In the genomic region with DNA sequence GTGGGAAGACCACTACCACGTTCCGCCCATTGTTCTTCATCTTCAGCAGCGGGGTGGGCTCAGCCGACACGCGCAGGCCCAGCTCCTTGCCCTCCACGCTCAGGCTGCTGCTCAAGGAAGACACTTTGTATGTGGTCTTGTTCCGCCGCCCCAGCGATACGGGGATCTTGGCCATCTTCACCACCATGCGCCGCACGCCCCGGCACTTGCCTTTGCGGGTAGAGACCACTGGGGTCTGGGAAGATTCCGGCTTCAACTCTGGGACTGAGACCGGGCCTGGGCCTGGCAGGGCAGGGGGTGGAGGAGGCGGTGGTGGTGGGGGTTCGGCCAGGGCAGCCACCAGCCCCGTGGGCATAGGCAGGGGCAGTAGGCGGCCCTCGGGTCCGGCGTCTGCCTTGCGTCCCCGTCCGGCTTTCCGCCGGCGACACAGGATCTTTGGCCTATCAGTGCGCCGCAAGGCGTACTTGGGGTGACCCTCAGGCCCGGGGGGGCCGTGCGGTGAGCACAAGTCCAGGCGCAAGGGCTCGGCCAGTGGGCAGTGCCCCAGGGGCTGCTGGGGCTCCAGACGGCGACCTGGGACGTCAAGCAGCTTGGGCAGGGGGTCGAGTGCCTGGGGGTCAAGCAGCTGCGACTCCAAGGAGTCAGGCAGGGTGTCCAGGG, we compare ENCODE assay signal across 24 cellular contexts.
"Had no signal": no experiment of that assay in that cellular context is flagged by ENCODE, and none has a peak within 500 bp of the region (broad histone marks: within the 10 kb centered on the region; RNA-seq: fewer than 3 reads in every experiment).

No MANE protein-coding gene starts in this region.

- H3K27me3 ChIP-seq: neutrophil, sigmoid colon, suprapubic skin, transverse colon had no signal

- H3K9me3 ChIP-seq: neutrophil, sigmoid colon, suprapubic skin, transverse colon had no signal

- ATAC-seq: left cardiac atrium; stimulated activated memory B cell treated with anti-CD40 and anti-IgM and Interleukin-4, amounts not matched to agents 10 μg/mL and 1 μg/mL and 100 μg/mL, for 72 hours had no signal

- H3K36me3 ChIP-seq: neutrophil had no signal

- H3K27ac ChIP-seq: neutrophil, sigmoid colon, suprapubic skin, transverse colon had no signal

- H3K4me3 ChIP-seq: lung, sigmoid colon, suprapubic skin, transverse colon had no signal

- DNase-seq: activated CD4-positive, alpha-beta memory T cell treated with anti-CD3 and anti-CD28 coated beads, Interleukin-2, amount 10 ng/mL, durations not matched to agents 7 days and 5 days; activated CD4-positive, alpha-beta T cell treated with anti-CD3 and anti-CD28 coated beads for 1 hour; activated CD4-positive, alpha-beta T cell treated with anti-CD3 and anti-CD28 coated beads, Interleukin-2, amount 10 ng/mL, durations not matched to agents 7 days and 5 days; activated CD8-positive, alpha-beta memory T cell treated with anti-CD3 and anti-CD28 coated beads, Interleukin-2, amount 50 U/mL, for 48 hours; activated gamma-delta T cell; activated naive CD4-positive, alpha-beta T cell treated with anti-CD3 and anti-CD28 coated beads, Interleukin-2, amount 10 ng/mL, durations not matched to agents 7 days and 5 days; activated naive CD8-positive, alpha-beta T cell treated with anti-CD3 and anti-CD28 coated beads, Interleukin-2, amount 10 ng/mL, durations not matched to agents 7 days and 5 days; activated T-cell treated with anti-CD3 and anti-CD28 coated beads, Interleukin-2, amount 50 U/mL, for 24 hours; dermis blood vessel endothelial cell; effector CD4-positive, alpha-beta T cell; head of caudate nucleus; hippocampal formation; left cardiac atrium; sigmoid colon; small intestine; stimulated activated CD4-positive, alpha-beta T cell treated with anti-CD3 and anti-CD28 coated beads, Interleukin-1b, Interleukin-23, amount 100 ng/mL, for 48 hours; stimulated activated CD4-positive, alpha-beta T cell treated with anti-CD3 and anti-CD28 coated beads, Interleukin-4, amount 100 ng/mL, for 4 hours; stimulated activated CD8-positive, alpha-beta memory T cell treated with anti-CD3 and anti-CD28 coated beads, Interleukin-4, amount 100 ng/mL, for 48 hours; T-helper 2 cell; transverse colon had no signal
